1 cellular context compared by ENCODE assay signal in the genomic region with DNA sequence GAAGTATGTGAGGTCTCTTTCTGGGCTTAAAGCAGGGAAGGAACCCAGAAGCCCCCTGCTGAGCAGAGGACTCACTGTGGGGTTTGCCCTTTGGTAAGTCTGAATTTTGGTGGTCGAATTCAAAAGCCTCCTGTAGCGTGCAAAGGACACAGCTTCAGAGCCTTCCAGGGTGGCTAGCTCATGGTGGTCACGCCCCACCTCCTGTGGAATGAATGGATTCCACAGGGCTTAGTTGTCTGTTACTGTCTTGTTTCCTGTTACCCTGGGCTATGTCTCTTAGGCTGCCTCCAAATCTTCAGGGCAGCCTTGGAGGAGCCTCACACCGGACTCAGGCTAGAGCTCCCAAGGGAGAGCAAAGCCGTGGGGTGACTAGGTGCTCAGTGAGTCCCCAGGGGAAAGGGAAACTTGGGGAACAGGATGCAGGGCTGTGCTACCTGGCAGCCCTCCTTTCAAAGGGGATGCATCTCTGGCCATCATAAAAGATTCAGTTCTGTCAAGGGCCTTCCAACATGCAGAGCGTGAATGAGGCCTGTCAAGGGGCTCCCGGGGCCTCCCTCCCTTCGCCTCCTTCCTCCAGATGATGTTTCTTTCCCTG.
TF ChIP-seq lines count a peak whose summit lies in the region.

No MANE protein-coding gene starts in this region.

TF ChIP-seq in GM12878, 131 proteins besides CTCF, POLR2A, EP300 and RAD21:
- TF ChIP-seq GATAD2B (conservative IDR thresholded peaks at IDR 0.05; ENCODE audit: low read depth), result no peak
- no peak for TF ChIP-seq BMI1 (IDR thresholded peaks at IDR 0.05; ENCODE audit: borderline replicate concordance)
- TF ChIP-seq IKZF1 (conservative IDR thresholded peaks at IDR 0.05), result no peak
- TF ChIP-seq HDAC6 (IDR thresholded peaks at IDR 0.05; ENCODE audit: unreplicated experiment), result no peak
- no peak for TF ChIP-seq RFX5 (IDR thresholded peaks at IDR 0.05; ENCODE audit: low read depth, low read length)
- TF ChIP-seq, protein P1, sequence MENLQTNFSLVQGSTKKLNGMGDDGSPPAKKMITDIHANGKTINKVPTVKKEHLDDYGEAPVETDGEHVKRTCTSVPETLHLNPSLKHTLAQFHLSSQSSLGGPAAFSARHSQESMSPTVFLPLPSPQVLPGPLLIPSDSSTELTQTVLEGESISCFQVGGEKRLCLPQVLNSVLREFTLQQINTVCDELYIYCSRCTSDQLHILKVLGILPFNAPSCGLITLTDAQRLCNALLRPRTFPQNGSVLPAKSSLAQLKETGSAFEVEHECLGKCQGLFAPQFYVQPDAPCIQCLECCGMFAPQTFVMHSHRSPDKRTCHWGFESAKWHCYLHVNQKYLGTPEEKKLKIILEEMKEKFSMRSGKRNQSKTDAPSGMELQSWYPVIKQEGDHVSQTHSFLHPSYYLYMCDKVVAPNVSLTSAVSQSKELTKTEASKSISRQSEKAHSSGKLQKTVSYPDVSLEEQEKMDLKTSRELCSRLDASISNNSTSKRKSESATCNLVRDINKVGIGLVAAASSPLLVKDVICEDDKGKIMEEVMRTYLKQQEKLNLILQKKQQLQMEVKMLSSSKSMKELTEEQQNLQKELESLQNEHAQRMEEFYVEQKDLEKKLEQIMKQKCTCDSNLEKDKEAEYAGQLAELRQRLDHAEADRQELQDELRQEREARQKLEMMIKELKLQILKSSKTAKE (IDR thresholded peaks at IDR 0.05; ENCODE audit: low read depth, poor library complexity, severe bottlenecking), result no peak
- TF ChIP-seq, protein P2, sequence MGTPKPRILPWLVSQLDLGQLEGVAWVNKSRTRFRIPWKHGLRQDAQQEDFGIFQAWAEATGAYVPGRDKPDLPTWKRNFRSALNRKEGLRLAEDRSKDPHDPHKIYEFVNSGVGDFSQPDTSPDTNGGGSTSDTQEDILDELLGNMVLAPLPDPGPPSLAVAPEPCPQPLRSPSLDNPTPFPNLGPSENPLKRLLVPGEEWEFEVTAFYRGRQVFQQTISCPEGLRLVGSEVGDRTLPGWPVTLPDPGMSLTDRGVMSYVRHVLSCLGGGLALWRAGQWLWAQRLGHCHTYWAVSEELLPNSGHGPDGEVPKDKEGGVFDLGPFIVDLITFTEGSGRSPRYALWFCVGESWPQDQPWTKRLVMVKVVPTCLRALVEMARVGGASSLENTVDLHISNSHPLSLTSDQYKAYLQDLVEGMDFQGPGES (IDR thresholded peaks at IDR 0.05), result no peak
- no peak for TF ChIP-seq CREB1 (IDR thresholded peaks at IDR 0.05; ENCODE audit: low read depth)
- TF ChIP-seq EED (IDR thresholded peaks at IDR 0.05; ENCODE audit: low read depth), result no peak
- TF ChIP-seq, protein P3, sequence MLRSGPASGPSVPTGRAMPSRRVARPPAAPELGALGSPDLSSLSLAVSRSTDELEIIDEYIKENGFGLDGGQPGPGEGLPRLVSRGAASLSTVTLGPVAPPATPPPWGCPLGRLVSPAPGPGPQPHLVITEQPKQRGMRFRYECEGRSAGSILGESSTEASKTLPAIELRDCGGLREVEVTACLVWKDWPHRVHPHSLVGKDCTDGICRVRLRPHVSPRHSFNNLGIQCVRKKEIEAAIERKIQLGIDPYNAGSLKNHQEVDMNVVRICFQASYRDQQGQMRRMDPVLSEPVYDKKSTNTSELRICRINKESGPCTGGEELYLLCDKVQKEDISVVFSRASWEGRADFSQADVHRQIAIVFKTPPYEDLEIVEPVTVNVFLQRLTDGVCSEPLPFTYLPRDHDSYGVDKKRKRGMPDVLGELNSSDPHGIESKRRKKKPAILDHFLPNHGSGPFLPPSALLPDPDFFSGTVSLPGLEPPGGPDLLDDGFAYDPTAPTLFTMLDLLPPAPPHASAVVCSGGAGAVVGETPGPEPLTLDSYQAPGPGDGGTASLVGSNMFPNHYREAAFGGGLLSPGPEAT (IDR thresholded peaks at IDR 0.05; ENCODE audit: low read depth), result no peak
- TF ChIP-seq SPI1 (IDR thresholded peaks at IDR 0.05; ENCODE audit: borderline replicate concordance, insufficient read depth, low read depth, low read length), result no peak
- TF ChIP-seq, protein P4, sequence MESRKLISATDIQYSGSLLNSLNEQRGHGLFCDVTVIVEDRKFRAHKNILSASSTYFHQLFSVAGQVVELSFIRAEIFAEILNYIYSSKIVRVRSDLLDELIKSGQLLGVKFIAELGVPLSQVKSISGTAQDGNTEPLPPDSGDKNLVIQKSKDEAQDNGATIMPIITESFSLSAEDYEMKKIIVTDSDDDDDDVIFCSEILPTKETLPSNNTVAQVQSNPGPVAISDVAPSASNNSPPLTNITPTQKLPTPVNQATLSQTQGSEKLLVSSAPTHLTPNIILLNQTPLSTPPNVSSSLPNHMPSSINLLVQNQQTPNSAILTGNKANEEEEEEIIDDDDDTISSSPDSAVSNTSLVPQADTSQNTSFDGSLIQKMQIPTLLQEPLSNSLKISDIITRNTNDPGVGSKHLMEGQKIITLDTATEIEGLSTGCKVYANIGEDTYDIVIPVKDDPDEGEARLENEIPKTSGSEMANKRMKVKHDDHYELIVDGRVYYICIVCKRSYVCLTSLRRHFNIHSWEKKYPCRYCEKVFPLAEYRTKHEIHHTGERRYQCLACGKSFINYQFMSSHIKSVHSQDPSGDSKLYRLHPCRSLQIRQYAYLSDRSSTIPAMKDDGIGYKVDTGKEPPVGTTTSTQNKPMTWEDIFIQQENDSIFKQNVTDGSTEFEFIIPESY (IDR thresholded peaks at IDR 0.05), result no peak
- TF ChIP-seq FOS (IDR thresholded peaks at IDR 0.05; ENCODE audit: borderline replicate concordance, extremely low read depth, insufficient read length), result no peak
- TF ChIP-seq SREBF2 (IDR thresholded peaks at IDR 0.05; ENCODE audit: low read length), result no peak
- TF ChIP-seq, protein P5, sequence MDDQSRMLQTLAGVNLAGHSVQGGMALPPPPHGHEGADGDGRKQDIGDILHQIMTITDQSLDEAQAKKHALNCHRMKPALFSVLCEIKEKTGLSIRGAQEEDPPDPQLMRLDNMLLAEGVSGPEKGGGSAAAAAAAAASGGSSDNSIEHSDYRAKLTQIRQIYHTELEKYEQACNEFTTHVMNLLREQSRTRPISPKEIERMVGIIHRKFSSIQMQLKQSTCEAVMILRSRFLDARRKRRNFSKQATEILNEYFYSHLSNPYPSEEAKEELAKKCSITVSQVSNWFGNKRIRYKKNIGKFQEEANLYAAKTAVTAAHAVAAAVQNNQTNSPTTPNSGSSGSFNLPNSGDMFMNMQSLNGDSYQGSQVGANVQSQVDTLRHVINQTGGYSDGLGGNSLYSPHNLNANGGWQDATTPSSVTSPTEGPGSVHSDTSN (IDR thresholded peaks at IDR 0.05; ENCODE audit: insufficient replicate concordance, low read depth, low read length), result no peak
